In genomic region chr17:81863123-81863675, GRCh38 we compare ENCODE assay signal across 11 cellular contexts. TPM values are rescaled to one million over a fixed set of nuclear protein-coding genes. Genes with fewer than 3 reads are reported as not detected.
A peak's percentile ranks its signal among the peaks of the same experiment; 100 is the strongest.
DNase-seq lines count a peak whose midpoint lies in the region; TF ChIP-seq lines count a peak whose summit lies in the region.
"Had no signal": no experiment of that assay in that cellular context is flagged by ENCODE, and none has a peak within 500 bp of the region (broad histone marks: within the 10 kb centered on the region; RNA-seq: fewer than 3 reads in every experiment).

No MANE protein-coding gene starts in this region.

- H3K4me3 Mint-ChIP-seq in MCF 10A (ENCODE audit: unreplicated experiment) = peak overlapping the region; percentile 89
- H3K4me3 Mint-ChIP-seq in activated CD4-positive, alpha-beta memory T cell treated with anti-CD3 and anti-CD28 coated beads, Interleukin-2, amount 10 ng/mL, durations not matched to agents 7 days and 5 days = peak overlapping the region; percentile 57

- no peaks in the 10 kb centered on the region for H3K9me2 ChIP-seq in hepatocyte (replicated peaks; ENCODE audit: insufficient read depth)

- intact Hi-C loops in MCF 10A (cut with micrococcal nuclease) = loop anchor here (10.0 kb wide), 1 partner anchor 52 kb away; the partner anchor contains the start of genes PCYT2 and SIRT7
- intact Hi-C loops in breast epithelium (cut with DNase I; ENCODE audit: low total_unique reads) = no loop called here
- intact Hi-C loops in transverse colon (cut with DNase I; ENCODE audit: low total_unique reads) = no loop called here

- in situ Hi-C loops in transverse colon (cut with MboI; ENCODE audit: low pct_ligation_motif_present in 1 of 4, low pct_unique_long_range_greater_than_20kb in 1 of 4, low sequenced_read_pairs in 3 of 4) (no loop called here), HAP-1 (cut with MboI; ENCODE audit: low sequenced_read_pairs) (no loop called here)

- WGBS in hepatocyte (ENCODE audit: low lambda C conversion rate, missing lambda C conversion rate) = 93% methylated on average over 6 of the region's 6 CpGs
- WGBS in transverse colon (ENCODE audit: low coverage in 1 of 2), 2 donors = 0 to 72% methylated on average over 1 to 6 of the region's 6 CpGs

- H3K27me3 Mint-ChIP-seq in MCF 10A (ENCODE audit: insufficient read depth, unreplicated experiment) = no peaks in the 10 kb centered on the region
- H3K27me3 Mint-ChIP-seq in activated CD4-positive, alpha-beta memory T cell treated with anti-CD3 and anti-CD28 coated beads, Interleukin-2, amount 10 ng/mL, durations not matched to agents 7 days and 5 days = no peaks in the 10 kb centered on the region

- H3K4me1 Mint-ChIP-seq in MCF 10A (ENCODE audit: insufficient read depth, unreplicated experiment) = peaks cover 23% of the 10 kb centered on the region
- peaks cover 53% of the 10 kb centered on the region for H3K4me1 Mint-ChIP-seq in activated CD4-positive, alpha-beta memory T cell treated with anti-CD3 and anti-CD28 coated beads, Interleukin-2, amount 10 ng/mL, durations not matched to agents 7 days and 5 days

- peak overlapping the region; percentile 96 for H3K4me2 ChIP-seq in hepatocyte

- no peak for TF ChIP-seq EP300 in transverse colon (IDR thresholded peaks at IDR 0.05; ENCODE audit: low read depth)

- H3K27ac ChIP-seq in breast epithelium (peak overlapping the region in 1 of 2 donors; percentile 33), hepatocyte (peak overlapping the region; percentile 26), transverse colon (peak overlapping the region in 3 of 4 donors; percentile 2 to 97 (median 96)), coronary artery (no peak overlapping the region)

- peaks cover 25% of the 10 kb centered on the region for H4K20me1 ChIP-seq in hepatocyte (ENCODE audit: insufficient read depth, poor library complexity, severe bottlenecking)

- TF ChIP-seq CTCF in MCF 10A (IDR thresholded peaks at IDR 0.05; ENCODE audit: unreplicated experiment) (no peak), breast epithelium (IDR thresholded peaks at IDR 0.05) (no peak), hepatocyte (IDR thresholded peaks at IDR 0.05; ENCODE audit: poor library complexity) (no peak), transverse colon (IDR thresholded peaks at IDR 0.05) (no peak), coronary artery (IDR thresholded peaks at IDR 0.05) (no peak)

- H3K36me3 Mint-ChIP-seq in MCF 10A (ENCODE audit: insufficient read depth, unreplicated experiment) = peaks cover 82% of the 10 kb centered on the region
- H3K36me3 Mint-ChIP-seq in activated CD4-positive, alpha-beta memory T cell treated with anti-CD3 and anti-CD28 coated beads, Interleukin-2, amount 10 ng/mL, durations not matched to agents 7 days and 5 days (ENCODE audit: low read depth) = peaks cover 50% of the 10 kb centered on the region

- no peaks in the 10 kb centered on the region for H3K9me3 Mint-ChIP-seq in MCF 10A (ENCODE audit: unreplicated experiment)
- H3K9me3 Mint-ChIP-seq in activated CD4-positive, alpha-beta memory T cell treated with anti-CD3 and anti-CD28 coated beads, Interleukin-2, amount 10 ng/mL, durations not matched to agents 7 days and 5 days = no peaks in the 10 kb centered on the region

- BruUV-seq in MCF 10A (replicated peaks; lab: Mats Ljungman, UMichigan) = no TSS peak

- no peaks in the 10 kb centered on the region for H3K36me3 ChIP-seq in breast epithelium
- H3K36me3 ChIP-seq in hepatocyte (replicated peaks; ENCODE audit: insufficient read depth, low read depth) = no peaks in the 10 kb centered on the region
- H3K36me3 ChIP-seq in transverse colon = peaks cover 0 to under 1% (median 0%) of the 10 kb centered on the region in 4 donors
- peaks cover 80% of the 10 kb centered on the region for H3K36me3 ChIP-seq in HAP-1 (replicated peaks)

- H2AFZ ChIP-seq in hepatocyte = no peak overlapping the region

- no peaks in the 10 kb centered on the region for H3K9me3 ChIP-seq in breast epithelium
- no peaks in the 10 kb centered on the region for H3K9me3 ChIP-seq in hepatocyte (ENCODE audit: low read depth)
- no peaks in the 10 kb centered on the region for H3K9me3 ChIP-seq in transverse colon
- no peaks in the 10 kb centered on the region for H3K9me3 ChIP-seq in HAP-1

- CTCF ChIA-PET in MCF 10A (lab: Yijun Ruan, JAX) = interaction anchor here (0.7 kb wide), 1 partner anchor 31 kb away, joined by 5 read pairs; no protein-coding TSS in a partner anchor
- CTCF ChIA-PET in activated CD4-positive, alpha-beta memory T cell treated with anti-CD3 and anti-CD28 coated beads, Interleukin-2, amount 10 ng/mL, durations not matched to agents 7 days and 5 days (lab: Charles Lee) = no interaction called here

- H3K79me2 ChIP-seq in hepatocyte = peaks cover 68% of the 10 kb centered on the region

- H3K4me3 ChIP-seq in breast epithelium (no peak overlapping the region), hepatocyte (no peak overlapping the region), transverse colon (no peak overlapping the region), HAP-1 (no peak overlapping the region), coronary artery (no peak overlapping the region)

- H3K4me1 ChIP-seq in breast epithelium = peaks cover 10 to 20% of the 10 kb centered on the region in 2 donors
- H3K4me1 ChIP-seq in hepatocyte (ENCODE audit: insufficient read depth) = peaks cover 48% of the 10 kb centered on the region
- peaks cover 37 to 80% (median 66%) of the 10 kb centered on the region in 4 donors for H3K4me1 ChIP-seq in transverse colon
- peaks cover 14% of the 10 kb centered on the region for H3K4me1 ChIP-seq in HAP-1

- no peak for DNase-seq in MCF 10A (ENCODE audit: unreplicated experiment)
- DNase-seq in breast epithelium (ENCODE audit: low spot score in 2 of 2) = no peak
- no peak for DNase-seq in activated CD4-positive, alpha-beta memory T cell treated with anti-CD3 and anti-CD28 coated beads, Interleukin-2, amount 10 ng/mL, durations not matched to agents 7 days and 5 days
- DNase-seq in hepatocyte (ENCODE audit: low spot score) = no peak
- no peak for DNase-seq in transverse colon
- no peak for DNase-seq in HAP-1 (ENCODE audit: low spot score in 2 of 2)
- DNase-seq in coronary artery (ENCODE audit: low spot score) = no peak
- no peak for DNase-seq in foreskin melanocyte
- DNase-seq: amniotic stem cell, NCI-H2107 had no signal

- POLR2A ChIA-PET in MCF 10A (lab: Yijun Ruan, JAX) = interaction anchor here (0.7 to 1.7 kb wide), 8 partner anchors 22 to 188 kb away, joined by 3 to 5 read pairs (median 3); partner anchors contain the start of genes ARL16, HGS and MCRIP1
- POLR2A ChIA-PET in activated CD4-positive, alpha-beta memory T cell treated with anti-CD3 and anti-CD28 coated beads, Interleukin-2, amount 10 ng/mL, durations not matched to agents 7 days and 5 days (lab: Charles Lee) = interaction anchor here (0.6 to 6.6 kb wide), 3 partner anchors 8 to 28 kb away, joined by 3 to 133 read pairs (median 5); partner anchors contain the start of gene ARHGDIA

- TF ChIP-seq POLR2A in breast epithelium (IDR thresholded peaks at IDR 0.05) (no peak), transverse colon (IDR thresholded peaks at IDR 0.05) (no peak)

- no peaks in the 10 kb centered on the region for H3K27me3 ChIP-seq in breast epithelium
- no peaks in the 10 kb centered on the region for H3K27me3 ChIP-seq in hepatocyte
- no peaks in the 10 kb centered on the region for H3K27me3 ChIP-seq in transverse colon
- no peaks in the 10 kb centered on the region for H3K27me3 ChIP-seq in HAP-1 (ENCODE audit: low read depth)

- H3K27ac Mint-ChIP-seq in MCF 10A (ENCODE audit: low read depth, unreplicated experiment) = peak overlapping the region; percentile 63
- peak overlapping the region; percentile 68 for H3K27ac Mint-ChIP-seq in activated CD4-positive, alpha-beta memory T cell treated with anti-CD3 and anti-CD28 coated beads, Interleukin-2, amount 10 ng/mL, durations not matched to agents 7 days and 5 days

RNA-seq across cellular contexts. Expression of gene P4HB, which starts 2.9 kb away (rescaled TPM):
- 894 and 1,111 TPM in 2 replicates for total RNA-seq in MCF 10A (2022)
- 100 to 1,000 TPM; 374 to 475 (median 466) TPM for total RNA-seq in breast epithelium
- total RNA-seq in activated CD4-positive, alpha-beta memory T cell treated with anti-CD3 and anti-CD28 coated beads, Interleukin-2, amount 10 ng/mL, durations not matched to agents 7 days and 5 days = 100 to 1,000 TPM; 483 to 496 TPM
- 1,163 and 1,316 TPM in 2 replicates for total RNA-seq in hepatocyte
- polyA plus RNA-seq in hepatocyte = 1,233 and 1,240 TPM in 2 replicates
- total RNA-seq in transverse colon = 100 to 1,000 TPM; 486 to 732 (median 556) TPM

RNA-seq across cellular contexts. Expression of gene ARHGDIA, which starts 7.9 kb away (rescaled TPM):
- 271 and 324 TPM in 2 replicates for total RNA-seq in MCF 10A (2022)
- 100 to 1,000 TPM in 2 of 3 donors, 10 to 100 TPM in 1; 67.0 to 135 (median 124) TPM for total RNA-seq in breast epithelium
- total RNA-seq in activated CD4-positive, alpha-beta memory T cell treated with anti-CD3 and anti-CD28 coated beads, Interleukin-2, amount 10 ng/mL, durations not matched to agents 7 days and 5 days = 100 to 1,000 TPM; 636 to 661 TPM
- 57.0 and 80.7 TPM in 2 replicates for total RNA-seq in hepatocyte
- polyA plus RNA-seq in hepatocyte = 295 and 311 TPM in 2 replicates
- 100 to 1,000 TPM; 189 to 480 (median 323) TPM for total RNA-seq in transverse colon

RNA-seq across cellular contexts. Expression of gene ALYREF, which starts 28.2 kb away (rescaled TPM):
- total RNA-seq in MCF 10A (2022) (114 and 115 TPM in 2 replicates), breast epithelium (10 to 100 TPM; 37.4 to 69.5 (median 50.9) TPM), hepatocyte (50.9 and 55.3 TPM in 2 replicates), transverse colon (10 to 100 TPM; 23.1 to 47.7 (median 36.7) TPM)
- 100 to 1,000 TPM; 159 to 160 TPM for total RNA-seq in activated CD4-positive, alpha-beta memory T cell treated with anti-CD3 and anti-CD28 coated beads, Interleukin-2, amount 10 ng/mL, durations not matched to agents 7 days and 5 days
- 96.4 and 106 TPM in 2 replicates for polyA plus RNA-seq in hepatocyte

RNA-seq across cellular contexts. Expression of gene ANAPC11, which starts 28.3 kb away (rescaled TPM):
- total RNA-seq in MCF 10A (2022) (144 and 151 TPM in 2 replicates), breast epithelium (100 to 1,000 TPM in 2 of 3 donors, 10 to 100 TPM in 1; 99.7 to 127 (median 117) TPM), hepatocyte (129 and 155 TPM in 2 replicates), transverse colon (100 to 1,000 TPM in 1 of 4 donors, 10 to 100 TPM in 3; 56.7 to 126 (median 86.6) TPM)
- 10 to 100 TPM; 95.9 to 98.4 TPM for total RNA-seq in activated CD4-positive, alpha-beta memory T cell treated with anti-CD3 and anti-CD28 coated beads, Interleukin-2, amount 10 ng/mL, durations not matched to agents 7 days and 5 days
- 307 and 345 TPM in 2 replicates for polyA plus RNA-seq in hepatocyte

RNA-seq across cellular contexts. Expression of gene PPP1R27, which starts 28.3 kb away (rescaled TPM):
- total RNA-seq in MCF 10A (2022) (0.29 TPM in 1 of 2 replicates, not detected in the other), breast epithelium (not detected), hepatocyte (not detected in 2 replicates), transverse colon (under 1 TPM in 1 of 4 donors, not detected in 3; 0.68 TPM)
- not detected for total RNA-seq in activated CD4-positive, alpha-beta memory T cell treated with anti-CD3 and anti-CD28 coated beads, Interleukin-2, amount 10 ng/mL, durations not matched to agents 7 days and 5 days
- 0.56 and 0.72 TPM in 2 replicates for polyA plus RNA-seq in hepatocyte
- total RNA-seq: T-helper 1 cell treated with Interleukin-12 subunit alpha and Interleukin-12 subunit beta and Interleukin-4 antibody, amounts not matched to agents 30 ng/mL and 1 ng/mL, for 36 hours had no signal

Comparison
In these comparisons a context has a peak if more than half of its experiments do, and no peak if none do; other contexts are left out.
1. H3K27ac ChIP-seq: peak in hepatocyte (single experiment) and transverse colon (3 of 4); none in coronary artery (0 of 2).